In the genomic region with DNA sequence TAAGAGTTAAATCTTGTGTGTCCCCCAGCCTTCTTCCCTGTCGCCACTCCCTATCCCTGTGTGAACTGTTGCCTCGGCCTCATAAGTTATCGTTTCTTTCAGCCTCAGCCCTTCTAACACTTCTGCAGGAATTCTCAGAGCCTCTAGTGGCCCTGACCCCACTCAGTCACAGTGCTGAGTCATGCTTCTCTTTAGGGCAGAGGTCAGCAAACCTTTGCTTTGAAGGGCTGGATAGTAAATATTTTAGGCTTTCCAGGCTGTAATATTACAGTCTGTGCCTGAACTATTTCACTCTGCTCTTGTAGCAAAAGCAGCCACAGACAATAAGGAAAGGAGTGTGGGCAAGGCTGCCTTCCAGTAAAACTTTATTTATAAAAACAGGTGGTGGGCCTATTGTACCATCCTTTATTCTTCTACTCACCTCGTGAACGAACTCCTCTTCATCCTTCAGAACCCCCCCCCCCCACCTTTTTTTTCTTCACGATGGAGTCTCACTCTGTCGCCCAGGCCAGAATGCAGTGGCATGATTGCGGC, we compare ENCODE assay signal across 12 cellular contexts. TPM values are rescaled to one million over a fixed set of nuclear protein-coding genes. Genes with fewer than 3 reads are reported as not detected.
DNase-seq lines count a peak whose midpoint lies in the region; ATAC-seq, FAIRE-seq and TF ChIP-seq lines count a peak whose summit lies in the region.
"Had no signal": no experiment of that assay in that cellular context is flagged by ENCODE, and none has a peak within 500 bp of the region (broad histone marks: within the 10 kb centered on the region; RNA-seq: fewer than 3 reads in every experiment).

No MANE protein-coding gene starts in this region.

- H3K4me1 Mint-ChIP-seq in activated CD8-positive, alpha-beta T cell treated with anti-CD3 and anti-CD28 coated beads, Interleukin-2, amount 10 ng/mL, durations not matched to agents 7 days and 5 days (ENCODE audit: low read depth), result peaks cover 39% of the 10 kb centered on the region
- peaks cover 22% of the 10 kb centered on the region for H3K4me1 Mint-ChIP-seq in activated CD8-positive, alpha-beta T cell treated with anti-CD3 and anti-CD28 coated beads for 36 hours (ENCODE audit: low read depth)

- H2AFZ ChIP-seq in GM12878 (ENCODE audit: control insufficient read depth, low read depth, low read length), result no peak overlapping the region

- no peaks in the 10 kb centered on the region for H3K27me3 Mint-ChIP-seq in activated CD8-positive, alpha-beta T cell treated with anti-CD3 and anti-CD28 coated beads, Interleukin-2, amount 10 ng/mL, durations not matched to agents 7 days and 5 days (ENCODE audit: low read depth)
- no peaks in the 10 kb centered on the region for H3K27me3 Mint-ChIP-seq in activated CD8-positive, alpha-beta T cell treated with anti-CD3 and anti-CD28 coated beads for 36 hours

- POLR2A ChIA-PET in activated CD8-positive, alpha-beta T cell treated with anti-CD3 and anti-CD28 coated beads, Interleukin-2, amount 10 ng/mL, durations not matched to agents 7 days and 5 days (lab: Charles Lee), result interaction anchor here (1.2 kb wide), 1 partner anchor 22 kb away, joined by 3 read pairs; no protein-coding TSS in a partner anchor
- POLR2A ChIA-PET in activated CD8-positive, alpha-beta T cell treated with anti-CD3 and anti-CD28 coated beads for 36 hours (lab: Charles Lee), result no interaction called here
- POLR2A ChIA-PET in GM12878 (lab: Charles Lee), result interaction anchor here (0.6 to 0.7 kb wide), 2 partner anchors 8 to 34 kb away, joined by 4 to 5 read pairs; no protein-coding TSS in a partner anchor

- TF ChIP-seq POLR2A in GM12878 (IDR thresholded peaks at IDR 0.05; ENCODE audit: low read depth, low read length), result no peak
- TF ChIP-seq POLR2A in right lobe of liver (IDR thresholded peaks at IDR 0.05), result no peak

- in situ Hi-C loops in GM12878 (cut with MboI), result no loop called here

- ATAC-seq in activated CD8-positive, alpha-beta T cell treated with anti-CD3 and anti-CD28 coated beads, Interleukin-2, amount 10 ng/mL, durations not matched to agents 7 days and 5 days, result no peak
- no peak for ATAC-seq in activated CD8-positive, alpha-beta T cell treated with anti-CD3 and anti-CD28 coated beads for 36 hours
- ATAC-seq in GM12878 (no peak), right lobe of liver (peak; percentile 92 to 96 (median 95)), upper lobe of right lung (peak; percentile 71), GM21423 (IDR thresholded peaks at IDR 0.05; ENCODE audit: unreplicated experiment) (no peak)

- SMC1A ChIA-PET in GM12878 (lab: Charles Lee; ENCODE audit: uncharacterized antibody, unreplicated experiment), result interaction anchor here (0.6 to 0.8 kb wide), 2 partner anchors 26 to 105 kb away, joined by 3 read pairs; no protein-coding TSS in a partner anchor

- no peak for TF ChIP-seq CTCF in activated CD8-positive, alpha-beta T cell treated with anti-CD3 and anti-CD28 coated beads for 36 hours (IDR thresholded peaks at IDR 0.05)
- no peak for TF ChIP-seq CTCF in GM12878 (IDR thresholded peaks at IDR 0.05 in 2 of 3, conservative IDR thresholded peaks at IDR 0.05 in 1 of 3; ENCODE audit: control insufficient read depth in 2 of 3, extremely low read depth in 1 of 3, insufficient read depth in 1 of 3, low read depth in 3 of 3, low read length in 3 of 3)
- no peak for TF ChIP-seq CTCF in right lobe of liver (IDR thresholded peaks at IDR 0.05)
- TF ChIP-seq CTCF in upper lobe of right lung (IDR thresholded peaks at IDR 0.05), result no peak

- H3K27ac Mint-ChIP-seq in activated CD8-positive, alpha-beta T cell treated with anti-CD3 and anti-CD28 coated beads, Interleukin-2, amount 10 ng/mL, durations not matched to agents 7 days and 5 days, result peak overlapping the region; percentile 61
- H3K27ac Mint-ChIP-seq in activated CD8-positive, alpha-beta T cell treated with anti-CD3 and anti-CD28 coated beads for 36 hours, result no peak overlapping the region

- DNase-seq in activated CD8-positive, alpha-beta T cell treated with anti-CD3 and anti-CD28 coated beads, Interleukin-2, amount 10 ng/mL, durations not matched to agents 7 days and 5 days, result no peak
- DNase-seq in activated CD8-positive, alpha-beta T cell treated with anti-CD3 and anti-CD28 coated beads for 36 hours, result no peak
- DNase-seq in GM12878 (ENCODE audit: low read depth, low spot score) (no peak), right lobe of liver (peak in 1 of 3 donors; percentile 77), upper lobe of right lung (no peak), NCI-H524 treated with DMSO at 0.1 percent for 48 hours (lab: John Stamatoyannopoulos, UW) (no peak), hypothalamus (lab: John Stamatoyannopoulos, UW) (no peak)
- DNase-seq: BE2C, cortex of kidney, NCI-H1092 had no signal

- H3K36me3 ChIP-seq in GM12878 (ENCODE audit: control insufficient read depth in 2 of 2, insufficient read depth in 2 of 2, low read length in 1 of 2) (peaks cover 15 to 31% of the 10 kb centered on the region in 2 experiments), right lobe of liver (peaks cover 0 to 7% (median 3%) of the 10 kb centered on the region in 4 donors), upper lobe of right lung (peaks cover 13% of the 10 kb centered on the region)

- H3K4me1 ChIP-seq in GM12878 (ENCODE audit: control insufficient read depth, insufficient read depth, low read length) (no peaks in the 10 kb centered on the region; the same call in 1 of the 2 replicates), right lobe of liver (peaks cover 0 to 26% (median 9%) of the 10 kb centered on the region in 4 donors), upper lobe of right lung (peaks cover 37% of the 10 kb centered on the region)
- H3K4me1 ChIP-seq: BE2C had no signal

- H3K9me3 ChIP-seq in GM12878 (replicated peaks; ENCODE audit: control insufficient read depth, insufficient read depth, low read length) (no peaks in the 10 kb centered on the region; the same call in 2 of the 3 replicates), right lobe of liver (no peaks in the 10 kb centered on the region), upper lobe of right lung (no peaks in the 10 kb centered on the region)
- H3K9me3 ChIP-seq: BE2C had no signal

- BruUV-seq in GM12878 (replicated peaks; lab: Mats Ljungman, UMichigan), result no TSS peak

- H3K4me3 Mint-ChIP-seq in activated CD8-positive, alpha-beta T cell treated with anti-CD3 and anti-CD28 coated beads, Interleukin-2, amount 10 ng/mL, durations not matched to agents 7 days and 5 days, result no peak overlapping the region
- H3K4me3 Mint-ChIP-seq in activated CD8-positive, alpha-beta T cell treated with anti-CD3 and anti-CD28 coated beads for 36 hours, result no peak overlapping the region

- no peaks in the 10 kb centered on the region; the same call in none of the 2 replicates for H4K20me1 ChIP-seq in GM12878 (ENCODE audit: control insufficient read depth, insufficient read depth)

- H3K27ac ChIP-seq in GM12878 (ENCODE audit: control insufficient read depth, insufficient read depth) (no peak overlapping the region), right lobe of liver (peak overlapping the region; percentile 24 to 68 (median 57)), upper lobe of right lung (peak overlapping the region; percentile 66)

- no peak for TF ChIP-seq RAD21 in GM12878 (IDR thresholded peaks at IDR 0.05; ENCODE audit: insufficient read depth, low read depth, low read length)

- H3K9ac ChIP-seq in GM12878 (ENCODE audit: control insufficient read depth, insufficient read depth, low read length), result no peak overlapping the region

- peaks cover 48% of the 10 kb centered on the region for H3K36me3 Mint-ChIP-seq in activated CD8-positive, alpha-beta T cell treated with anti-CD3 and anti-CD28 coated beads, Interleukin-2, amount 10 ng/mL, durations not matched to agents 7 days and 5 days (ENCODE audit: low read depth)
- peaks cover 21% of the 10 kb centered on the region for H3K36me3 Mint-ChIP-seq in activated CD8-positive, alpha-beta T cell treated with anti-CD3 and anti-CD28 coated beads for 36 hours (ENCODE audit: low read depth)

- peaks cover 78% of the 10 kb centered on the region for H3K79me2 ChIP-seq in GM12878 (ENCODE audit: control insufficient read depth, insufficient read depth, low read length)

- no peak overlapping the region for H3K4me2 ChIP-seq in GM12878 (ENCODE audit: control insufficient read depth, insufficient read depth)

- no peaks in the 10 kb centered on the region for H3K9me3 Mint-ChIP-seq in activated CD8-positive, alpha-beta T cell treated with anti-CD3 and anti-CD28 coated beads, Interleukin-2, amount 10 ng/mL, durations not matched to agents 7 days and 5 days (ENCODE audit: insufficient read depth)
- H3K9me3 Mint-ChIP-seq in activated CD8-positive, alpha-beta T cell treated with anti-CD3 and anti-CD28 coated beads for 36 hours, result no peaks in the 10 kb centered on the region

- over 99% methylated on average over 8 of the region's 8 CpGs for WGBS in GM12878 (ENCODE audit: insufficient coverage, insufficient replicate concordance, low lambda C conversion rate, missing lambda C conversion rate)
- 39% methylated on average over 8 of the region's 8 CpGs for WGBS in right lobe of liver (ENCODE audit: insufficient coverage, low coverage, low lambda C conversion rate, missing lambda C conversion rate)

- H3K27me3 ChIP-seq in GM12878 (replicated peaks in 1 of 2; ENCODE audit: control insufficient read depth in 2 of 2, insufficient read depth in 2 of 2, low read length in 1 of 2) (no peaks in the 10 kb centered on the region), right lobe of liver (no peaks in the 10 kb centered on the region), upper lobe of right lung (no peaks in the 10 kb centered on the region)
- H3K27me3 ChIP-seq: BE2C had no signal

- H3K4me3 ChIP-seq in GM12878, result no peak overlapping the region
- no peak overlapping the region for H3K4me3 ChIP-seq in right lobe of liver
- no peak overlapping the region for H3K4me3 ChIP-seq in upper lobe of right lung

- CTCF ChIA-PET in activated CD8-positive, alpha-beta T cell treated with anti-CD3 and anti-CD28 coated beads, Interleukin-2, amount 10 ng/mL, durations not matched to agents 7 days and 5 days (lab: Charles Lee), result no interaction called here
- CTCF ChIA-PET in activated CD8-positive, alpha-beta T cell treated with anti-CD3 and anti-CD28 coated beads for 36 hours (lab: Charles Lee), result no interaction called here
- CTCF ChIA-PET in GM12878 (lab: Yijun Ruan, JAX), result no interaction called here

- intact Hi-C loops in activated CD8-positive, alpha-beta T cell treated with anti-CD3 and anti-CD28 coated beads for 36 hours (cut with micrococcal nuclease), result no loop called here
- intact Hi-C loops in GM12878 (cut with micrococcal nuclease; ENCODE audit: unreplicated experiment), result no loop called here
- intact Hi-C loops in right lobe of liver (cut with DNase I), result no loop called here
- intact Hi-C loops in upper lobe of right lung (cut with DNase I), result no loop called here

- RAD21 ChIA-PET in GM12878 (lab: Charles Lee; ENCODE audit: unreplicated experiment), result no interaction called here

- no peak for TF ChIP-seq EP300 in GM12878 (IDR thresholded peaks at IDR 0.05; ENCODE audit: borderline replicate concordance in 1 of 2, control insufficient read depth in 1 of 2, low read depth in 2 of 2, low read length in 2 of 2)

- no peak for FAIRE-seq in GM12878 (lab: Jason Lieb, UNC)
- FAIRE-seq: GM19239 had no signal

RNA-seq across cellular contexts. Expression of a gene that starts 22.1 kb away (rescaled TPM):
- 100 to 1,000 TPM; 276 to 280 TPM for total RNA-seq in activated CD8-positive, alpha-beta T cell treated with anti-CD3 and anti-CD28 coated beads, Interleukin-2, amount 10 ng/mL, durations not matched to agents 7 days and 5 days
- 100 to 1,000 TPM; 111 to 112 TPM for total RNA-seq in activated CD8-positive, alpha-beta T cell treated with anti-CD3 and anti-CD28 coated beads for 36 hours
- 555 and 589 TPM in 2 replicates for total RNA-seq in GM12878 (2013; cell fraction: nucleolus; rRNA removed)
- 66.4 and 77.3 TPM in 2 replicates for total RNA-seq in GM12878 (2014; rRNA removed)
- 38.1 and 42.6 TPM in 2 replicates for total RNA-seq in GM12878 (2014; rRNA removed; fragmentation: Illumina TruSeq; extraction: Trizol)
- total RNA-seq in GM12878 (2021), result 157 and 165 TPM in 2 replicates
- 65.2 TPM for polyA plus RNA-seq in GM12878 (2011; ENCODE audit: low read depth)
- 26.7 and 48.9 TPM in 2 replicates for polyA plus RNA-seq in GM12878 (2011; rRNA removed)
- 49.6 and 58.1 TPM in 2 replicates for polyA plus RNA-seq in GM12878 (2011; cell fraction: cytosol; rRNA removed)
- polyA plus RNA-seq in GM12878 (2011; cell fraction: nucleus; rRNA removed), result 452 and 507 TPM in 2 replicates
- 174 and 191 TPM in 2 replicates for polyA plus RNA-seq in GM12878 (2012)
- 26.8 and 57.9 TPM in 2 replicates for polyA plus RNA-seq in GM12878 (2014; fragmentation: Illumina TruSeq; extraction: Trizol)
- polyA plus RNA-seq in GM12878 (2014; fragmentation: Nextera tagmentation; extraction: Ambion mirVana), result 10 to 100 TPM in 1 of 2 experiments, 1 to 10 TPM in 1; 5.4 to 11.1 TPM
- polyA plus RNA-seq in GM12878 (2014; rRNA removed), result 87.6 and 105 TPM in 2 replicates
- polyA plus RNA-seq in GM12878 (2016; fragmentation: Nextera tagmentation; extraction: Ambion mirVana), result 10 to 100 TPM; 25.4 to 32.8 TPM
- polyA minus RNA-seq in GM12878 (2011; rRNA and poly(A)+ RNA removed), result 93.1 and 119 TPM in 2 replicates
- polyA minus RNA-seq in GM12878 (2011; cell fraction: cytosol; rRNA and poly(A)+ RNA removed), result 59.6 and 66.5 TPM in 2 replicates
- polyA minus RNA-seq in GM12878 (2011; cell fraction: nucleus; rRNA and poly(A)+ RNA removed), result 106 and 154 TPM in 2 replicates
- 10 to 100 TPM; 25.4 to 38.7 (median 36.0) TPM for total RNA-seq in right lobe of liver
- total RNA-seq in upper lobe of right lung, result 137 TPM

RNA-seq across cellular contexts. Expression of a gene that starts 22.4 kb away (rescaled TPM):
- total RNA-seq in activated CD8-positive, alpha-beta T cell treated with anti-CD3 and anti-CD28 coated beads, Interleukin-2, amount 10 ng/mL, durations not matched to agents 7 days and 5 days, result 10 to 100 TPM; 66.0 to 66.7 TPM
- 10 to 100 TPM; 40.7 to 41.9 TPM for total RNA-seq in activated CD8-positive, alpha-beta T cell treated with anti-CD3 and anti-CD28 coated beads for 36 hours
- total RNA-seq in GM12878 (2013; cell fraction: nucleolus; rRNA removed), result 14.2 and 16.9 TPM in 2 replicates
- total RNA-seq in GM12878 (2014; rRNA removed) (15.4 and 22.7 TPM in 2 replicates), GM12878 (2014; rRNA removed; fragmentation: Illumina TruSeq; extraction: Trizol) (22.8 and 24.0 TPM in 2 replicates), GM12878 (2021) (32.0 and 36.8 TPM in 2 replicates), right lobe of liver (1 to 10 TPM; 3.7 to 8.5 (median 5.8) TPM), upper lobe of right lung (8.1 TPM)
- 14.4 TPM for polyA plus RNA-seq in GM12878 (2011; ENCODE audit: low read depth)
- polyA plus RNA-seq in GM12878 (2011; rRNA removed) (21.3 and 24.6 TPM in 2 replicates), GM12878 (2014; fragmentation: Illumina TruSeq; extraction: Trizol) (33.1 and 37.2 TPM in 2 replicates), GM12878 (2014; fragmentation: Nextera tagmentation; extraction: Ambion mirVana) (10 to 100 TPM; 24.2 to 35.7 TPM), GM12878 (2014; rRNA removed) (34.6 and 37.4 TPM in 2 replicates), GM12878 (2016; fragmentation: Nextera tagmentation; extraction: Ambion mirVana) (10 to 100 TPM; 43.0 to 43.9 TPM)
- 24.9 and 27.7 TPM in 2 replicates for polyA plus RNA-seq in GM12878 (2011; cell fraction: cytosol; rRNA removed)
- 31.7 and 32.0 TPM in 2 replicates for polyA plus RNA-seq in GM12878 (2011; cell fraction: nucleus; rRNA removed)
- polyA plus RNA-seq in GM12878 (2012), result 16.4 and 17.9 TPM in 2 replicates
- 10.3 and 10.8 TPM in 2 replicates for polyA minus RNA-seq in GM12878 (2011; rRNA and poly(A)+ RNA removed)
- 3.7 and 8.1 TPM in 2 replicates for polyA minus RNA-seq in GM12878 (2011; cell fraction: cytosol; rRNA and poly(A)+ RNA removed)
- 5.4 and 11.7 TPM in 2 replicates for polyA minus RNA-seq in GM12878 (2011; cell fraction: nucleus; rRNA and poly(A)+ RNA removed)

Comparison
In these comparisons a context has a peak if more than half of its experiments do, and no peak if none do; other contexts are left out.
1. ATAC-seq: peak in right lobe of liver (4 of 4) and upper lobe of right lung (single experiment); none in activated CD8-positive, alpha-beta T cell treated with anti-CD3 and anti-CD28 coated beads, Interleukin-2, amount 10 ng/mL, durations not matched to agents 7 days and 5 days (single experiment), activated CD8-positive, alpha-beta T cell treated with anti-CD3 and anti-CD28 coated beads for 36 hours (single experiment), GM12878 (single experiment) and GM21423 (single experiment).